Comparison of ENCODE assay signal across 17 cellular contexts in genomic region chr22:42907404-42908081, GRCh38. TPM values are rescaled to one million over a fixed set of nuclear protein-coding genes. Genes with fewer than 3 reads are reported as not detected.
DNase-seq lines count a peak whose midpoint lies in the region; ATAC-seq and TF ChIP-seq lines count a peak whose summit lies in the region.
"Had no signal": no experiment of that assay in that cellular context is flagged by ENCODE, and none has a peak within 500 bp of the region (broad histone marks: within the 10 kb centered on the region; RNA-seq: fewer than 3 reads in every experiment).

No MANE protein-coding gene starts in this region.

- peaks cover 3% of the 10 kb centered on the region for H3K27me3 Mint-ChIP-seq in endothelial cell (ENCODE audit: unreplicated experiment)
- H3K27me3 Mint-ChIP-seq: naive B cell had no signal

- H3K36me3 ChIP-seq in MG63 (peaks cover 7% of the 10 kb centered on the region), skeletal muscle tissue (ENCODE audit: control insufficient read depth in 3 of 3, insufficient read depth in 3 of 3, low read length in 3 of 3) (peaks cover 0 to 3% (median 0%) of the 10 kb centered on the region in 3 donors)

- peaks cover 59 to 91% (median 83%) of the 10 kb centered on the region in 3 donors for H3K4me1 ChIP-seq in skeletal muscle tissue (ENCODE audit: control insufficient read depth in 3 of 3, insufficient read depth in 3 of 3, low read length in 3 of 3)

- H3K4me3 ChIP-seq in MG63, result no peak overlapping the region
- H3K4me3 ChIP-seq in skeletal muscle tissue (ENCODE audit: low read length in 3 of 3), result peak overlapping the region in 1 of 3 donors; percentile 31
- H3K4me3 ChIP-seq: skin epidermis had no signal

- no peak overlapping the region for H3K4me3 Mint-ChIP-seq in endothelial cell (ENCODE audit: unreplicated experiment)
- H3K4me3 Mint-ChIP-seq: naive B cell; T-helper 1 cell treated with Interleukin-12 subunit alpha and Interleukin-12 subunit beta and Interleukin-4 antibody, amounts not matched to agents 30 μg/mL and 1 μg/mL, for 36 hours had no signal

- no peak overlapping the region for H3K27ac Mint-ChIP-seq in endothelial cell (ENCODE audit: unreplicated experiment)
- H3K27ac Mint-ChIP-seq: T-helper 1 cell treated with Interleukin-12 subunit alpha and Interleukin-12 subunit beta and Interleukin-4 antibody, amounts not matched to agents 30 μg/mL and 1 μg/mL, for 36 hours had no signal

- H3K9me3 ChIP-seq in MG63 (no peaks in the 10 kb centered on the region), skeletal muscle tissue (ENCODE audit: control insufficient read depth in 3 of 3, low read length in 3 of 3) (no peaks in the 10 kb centered on the region)

- DNase-seq in MG63, result peak; percentile 18
- DNase-seq in NCI-H2107 treated with DMSO at 0.1 percent for 48 hours (lab: John Stamatoyannopoulos, UW; ENCODE audit: unreplicated experiment), result no peak
- no peak for DNase-seq in endothelial cell (ENCODE audit: low spot score)
- DNase-seq: activated CD4-positive, alpha-beta T cell treated with anti-CD3 and anti-CD28 coated beads for 1 hour; GOT3; KBM-7; naive B cell; NCI-H1694 treated with DMSO at 0.1 percent for 48 hours; NCI-H510A treated with DMSO at 0.1 percent for 48 hours had no signal

- H3K9ac ChIP-seq in skeletal muscle tissue (ENCODE audit: low read depth in 1 of 3, low read length in 3 of 3), result peak overlapping the region in 2 of 3 donors; percentile 34 to 62

- no peaks in the 10 kb centered on the region for H3K27me3 ChIP-seq in MG63
- H3K27me3 ChIP-seq in layer of hippocampus (ENCODE audit: control insufficient read depth, insufficient read depth, low read length), result no peaks in the 10 kb centered on the region
- no peaks in the 10 kb centered on the region for H3K27me3 ChIP-seq in skeletal muscle tissue (ENCODE audit: control insufficient read depth in 3 of 3, insufficient read depth in 3 of 3, low read length in 3 of 3)

- ATAC-seq in SK-N-SH treated with all-trans-retinoic acid at 6 μM for 48 hours, result no peak
- ATAC-seq in GM19328 (IDR thresholded peaks at IDR 0.05; ENCODE audit: unreplicated experiment), result no peak
- ATAC-seq: activated naive CD4-positive, alpha-beta T cell treated with anti-CD3 and anti-CD28 coated beads, Interleukin-2, amount 50 U/mL, for 72 hours had no signal

- no peaks in the 10 kb centered on the region for H3K9me3 Mint-ChIP-seq in endothelial cell (ENCODE audit: unreplicated experiment)
- H3K9me3 Mint-ChIP-seq: activated naive CD4-positive, alpha-beta T cell treated with anti-CD3 and anti-CD28 coated beads, Interleukin-2, amount 50 U/mL, for 72 hours; naive B cell; T-helper 1 cell treated with Interleukin-12 subunit alpha and Interleukin-12 subunit beta and Interleukin-4 antibody, amounts not matched to agents 30 μg/mL and 1 μg/mL, for 36 hours had no signal

- H3K4me1 Mint-ChIP-seq in endothelial cell (ENCODE audit: unreplicated experiment), result peaks cover 63% of the 10 kb centered on the region

- TF ChIP-seq CTCF in endothelial cell (IDR thresholded peaks at IDR 0.05; ENCODE audit: unreplicated experiment), result no peak

- H3K36me3 Mint-ChIP-seq in endothelial cell (ENCODE audit: low read depth, unreplicated experiment), result peaks cover 20% of the 10 kb centered on the region
- H3K36me3 Mint-ChIP-seq: activated naive CD4-positive, alpha-beta T cell treated with anti-CD3 and anti-CD28 coated beads, Interleukin-2, amount 50 U/mL, for 72 hours had no signal

- peak overlapping the region; percentile 2 for H3K27ac ChIP-seq in cingulate gyrus (ENCODE audit: low read depth, low read length)
- H3K27ac ChIP-seq in layer of hippocampus (ENCODE audit: low read depth, low read length), result peak overlapping the region; percentile 22
- peak overlapping the region; percentile 46 for H3K27ac ChIP-seq in skeletal muscle tissue (ENCODE audit: low read depth, low read length)

TF ChIP-seq in SK-N-SH treated with all-trans-retinoic acid at 6 μM for 48 hours, 23 proteins besides CTCF, POLR2A, EP300 and RAD21:
- TF ChIP-seq ZC3H10 (CRISPR knock-in tag; IDR thresholded peaks at IDR 0.05), result no peak
- no peak for TF ChIP-seq POU6F1 (CRISPR knock-in tag; IDR thresholded peaks at IDR 0.05; ENCODE audit: borderline replicate concordance, low read depth)
- TF ChIP-seq GLIS3 (CRISPR knock-in tag; IDR thresholded peaks at IDR 0.05), result no peak
- no peak for TF ChIP-seq ZFP3 (CRISPR knock-in tag; IDR thresholded peaks at IDR 0.05)
- TF ChIP-seq OSR1 (CRISPR knock-in tag; IDR thresholded peaks at IDR 0.05), result no peak
- no peak for TF ChIP-seq CSDC2 (CRISPR knock-in tag; IDR thresholded peaks at IDR 0.05)
- TF ChIP-seq TCF4 (CRISPR knock-in tag; IDR thresholded peaks at IDR 0.05; ENCODE audit: borderline replicate concordance), result no peak
- TF ChIP-seq TOX (CRISPR knock-in tag; IDR thresholded peaks at IDR 0.05; ENCODE audit: borderline replicate concordance), result no peak
- TF ChIP-seq, protein P1, sequence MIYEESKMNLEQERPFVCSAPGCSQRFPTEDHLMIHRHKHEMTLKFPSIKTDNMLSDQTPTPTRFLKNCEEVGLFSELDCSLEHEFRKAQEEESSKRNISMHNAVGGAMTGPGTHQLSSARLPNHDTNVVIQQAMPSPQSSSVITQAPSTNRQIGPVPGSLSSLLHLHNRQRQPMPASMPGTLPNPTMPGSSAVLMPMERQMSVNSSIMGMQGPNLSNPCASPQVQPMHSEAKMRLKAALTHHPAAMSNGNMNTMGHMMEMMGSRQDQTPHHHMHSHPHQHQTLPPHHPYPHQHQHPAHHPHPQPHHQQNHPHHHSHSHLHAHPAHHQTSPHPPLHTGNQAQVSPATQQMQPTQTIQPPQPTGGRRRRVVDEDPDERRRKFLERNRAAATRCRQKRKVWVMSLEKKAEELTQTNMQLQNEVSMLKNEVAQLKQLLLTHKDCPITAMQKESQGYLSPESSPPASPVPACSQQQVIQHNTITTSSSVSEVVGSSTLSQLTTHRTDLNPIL (CRISPR knock-in tag; IDR thresholded peaks at IDR 0.05; ENCODE audit: low read depth), result no peak
- no peak for TF ChIP-seq SNAI2 (CRISPR knock-in tag; IDR thresholded peaks at IDR 0.05)
- no peak for TF ChIP-seq ZNF70 (CRISPR knock-in tag; IDR thresholded peaks at IDR 0.05)
- no peak for TF ChIP-seq ZNF8 (CRISPR knock-in tag; IDR thresholded peaks at IDR 0.05)
- TF ChIP-seq ISL1 (CRISPR knock-in tag; IDR thresholded peaks at IDR 0.05), result no peak
- TF ChIP-seq PPARA (CRISPR knock-in tag; IDR thresholded peaks at IDR 0.05; ENCODE audit: borderline replicate concordance), result no peak
- no peak for TF ChIP-seq PATZ1 (CRISPR knock-in tag; IDR thresholded peaks at IDR 0.05; ENCODE audit: borderline replicate concordance)
- no peak for TF ChIP-seq ZNF565 (CRISPR knock-in tag; conservative IDR thresholded peaks at IDR 0.05; ENCODE audit: low read depth)
- TF ChIP-seq RARB (CRISPR knock-in tag; IDR thresholded peaks at IDR 0.05), result no peak
- TF ChIP-seq BACH2 (CRISPR knock-in tag; IDR thresholded peaks at IDR 0.05; ENCODE audit: borderline replicate concordance), result no peak
- TF ChIP-seq ZFP30 (CRISPR knock-in tag; IDR thresholded peaks at IDR 0.05), result no peak

RNA-seq across cellular contexts. Expression of gene ARFGAP3, which starts 50.5 kb away (rescaled TPM):
- 27.5 and 37.3 TPM in 2 replicates for total RNA-seq in MG63 (2014; rRNA removed; shearing (Covaris generic); ENCODE audit: low replicate concordance)
- 32.9 TPM for total RNA-seq in skeletal muscle tissue
- 29.8 TPM for total RNA-seq in endothelial cell (ENCODE audit: unreplicated experiment)
